In the genomic region with DNA sequence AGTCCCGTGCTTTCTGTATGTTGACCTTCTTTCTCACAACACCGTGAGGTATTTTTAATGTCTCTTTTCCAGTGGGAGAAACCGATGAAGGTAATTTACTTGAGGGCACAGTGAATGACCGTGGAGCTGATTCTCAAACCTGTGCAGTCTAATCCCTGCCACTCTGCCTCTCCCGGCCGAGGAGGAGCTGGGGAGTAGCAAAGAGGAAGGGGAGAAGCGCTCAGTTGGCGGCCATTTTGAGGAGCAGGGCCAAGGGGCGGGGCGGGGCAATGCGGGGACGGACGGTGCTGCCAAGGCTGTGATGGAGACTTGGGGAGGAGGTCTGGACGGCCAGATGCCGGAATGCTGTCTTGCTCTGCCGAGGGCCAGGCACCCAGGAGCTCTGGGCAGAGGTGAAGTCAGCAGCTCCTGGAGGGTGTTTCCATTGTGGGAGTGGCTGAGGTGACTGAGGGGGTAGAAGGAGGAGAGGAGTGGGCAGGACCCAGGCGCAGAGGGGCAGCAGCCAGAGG, we compare ENCODE assay signal across 1 cellular context.
TF ChIP-seq lines count a peak whose summit lies in the region.

No MANE protein-coding gene starts in this region.

TF ChIP-seq in endothelial cell of umbilical vein, 7 proteins besides CTCF, POLR2A, EP300 and RAD21:
- no peak for TF ChIP-seq GATA2 (IDR thresholded peaks at IDR 0.05; ENCODE audit: insufficient read depth, insufficient read length, low read depth, low read length)
- no peak for TF ChIP-seq MYC (IDR thresholded peaks at IDR 0.05; ENCODE audit: low read depth, low read length)
- TF ChIP-seq, protein P1, sequence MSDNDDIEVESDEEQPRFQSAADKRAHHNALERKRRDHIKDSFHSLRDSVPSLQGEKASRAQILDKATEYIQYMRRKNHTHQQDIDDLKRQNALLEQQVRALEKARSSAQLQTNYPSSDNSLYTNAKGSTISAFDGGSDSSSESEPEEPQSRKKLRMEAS (IDR thresholded peaks at IDR 0.05; ENCODE audit: insufficient read depth, insufficient read length): no peak
- TF ChIP-seq POLR2AphosphoS5 (IDR thresholded peaks at IDR 0.05; ENCODE audit: insufficient read depth, low read depth, low read length): no peak
- TF ChIP-seq EZH2 (IDR thresholded peaks at IDR 0.05; ENCODE audit: borderline replicate concordance, low read depth, low read length, severe bottlenecking): no peak
- no peak for TF ChIP-seq FOS (IDR thresholded peaks at IDR 0.05; ENCODE audit: borderline replicate concordance, insufficient read depth, low read length)
- no peak for TF ChIP-seq JUN (IDR thresholded peaks at IDR 0.05; ENCODE audit: borderline replicate concordance, insufficient read depth, insufficient read length, low read depth)
